8 cellular contexts compared by ENCODE assay signal in genomic region chr16:57590654-57591085, GRCh38. TPM values are rescaled to one million over a fixed set of nuclear protein-coding genes. Genes with fewer than 3 reads are reported as not detected.
DNase-seq lines count a peak whose midpoint lies in the region; ATAC-seq lines count a peak whose summit lies in the region.

No MANE protein-coding gene starts in this region.

- H3K27ac Mint-ChIP-seq in T-helper 2 cell treated with Interferon-gamma antibody and Interleukin-4, amounts not matched to agents 5 μg/mL and 100 μg/mL, for 36 hours = peak overlapping the region; percentile 67

- peaks cover 38% of the 10 kb centered on the region for H3K4me1 Mint-ChIP-seq in T-helper 2 cell treated with Interferon-gamma antibody and Interleukin-4, amounts not matched to agents 5 μg/mL and 100 μg/mL, for 36 hours (ENCODE audit: low read depth)

- H3K9me3 Mint-ChIP-seq in T-helper 2 cell treated with Interferon-gamma antibody and Interleukin-4, amounts not matched to agents 5 μg/mL and 100 μg/mL, for 36 hours = peaks cover 8% of the 10 kb centered on the region

- peaks cover 2% of the 10 kb centered on the region for H3K27me3 Mint-ChIP-seq in T-helper 2 cell treated with Interferon-gamma antibody and Interleukin-4, amounts not matched to agents 5 μg/mL and 100 μg/mL, for 36 hours (ENCODE audit: low read depth)

- ATAC-seq in GM18873 (IDR thresholded peaks at IDR 0.05; ENCODE audit: low FRiP score, unreplicated experiment) = no peak
- no peak for ATAC-seq in HG02678 (IDR thresholded peaks at IDR 0.05; ENCODE audit: unreplicated experiment)

- peak overlapping the region; percentile 34 for H3K4me3 Mint-ChIP-seq in T-helper 2 cell treated with Interferon-gamma antibody and Interleukin-4, amounts not matched to agents 5 μg/mL and 100 μg/mL, for 36 hours

- no peak for DNase-seq in T-helper 2 cell treated with Interferon-gamma antibody and Interleukin-4, amounts not matched to agents 5 μg/mL and 100 μg/mL, for 36 hours (ENCODE audit: low spot score)
- no peak for DNase-seq in T-helper 2 cell
- DNase-seq in MV-4-11 (lab: John Stamatoyannopoulos, UW) = peak; percentile 70
- DNase-seq in dermis microvascular lymphatic vessel endothelial cell (ENCODE audit: low read depth in 2 of 2) = peak; percentile 65 to 80
- DNase-seq in posterior vena cava (ENCODE audit: low spot score) = peak; percentile 69
- DNase-seq in cerebellar cortex (ENCODE audit: low spot score) = no peak

- peaks cover 3% of the 10 kb centered on the region for H3K36me3 Mint-ChIP-seq in T-helper 2 cell treated with Interferon-gamma antibody and Interleukin-4, amounts not matched to agents 5 μg/mL and 100 μg/mL, for 36 hours (ENCODE audit: low read depth)

- intact Hi-C loops in posterior vena cava (cut with DNase I) = loop anchor here in 1 of 2 donors (5.0 kb wide), 1 partner anchor 57 kb away; no protein-coding TSS in a partner anchor

RNA-seq across cellular contexts. Expression of gene ADGRG1, which starts 37.8 kb away (rescaled TPM):
- total RNA-seq in dermis microvascular lymphatic vessel endothelial cell (11.5 and 15.3 TPM in 2 replicates), posterior vena cava (10 to 100 TPM; 28.0 to 28.5 TPM)

RNA-seq across cellular contexts. Expression of gene ADGRG5, which starts 48.2 kb away (rescaled TPM):
- total RNA-seq in dermis microvascular lymphatic vessel endothelial cell (not detected in 2 replicates), posterior vena cava (under 1 TPM; 0.05 to 0.32 TPM)

RNA-seq across cellular contexts. Expression of gene CCDC102A, which starts 54.3 kb away (rescaled TPM):
- total RNA-seq in dermis microvascular lymphatic vessel endothelial cell (8.9 and 11.6 TPM in 2 replicates), posterior vena cava (10 to 100 TPM; 16.9 to 18.3 TPM)

Comparison
In these comparisons a context has a peak if more than half of its experiments do, and no peak if none do; other contexts are left out.
1. DNase-seq: peak in MV-4-11 (single experiment), dermis microvascular lymphatic vessel endothelial cell (2 of 2) and posterior vena cava (single experiment); none in T-helper 2 cell treated with Interferon-gamma antibody and Interleukin-4, amounts not matched to agents 5 μg/mL and 100 μg/mL, for 36 hours (single experiment), T-helper 2 cell (0 of 5) and cerebellar cortex (single experiment).